Comparison of ENCODE assay signal across 14 cellular contexts in the genomic region with DNA sequence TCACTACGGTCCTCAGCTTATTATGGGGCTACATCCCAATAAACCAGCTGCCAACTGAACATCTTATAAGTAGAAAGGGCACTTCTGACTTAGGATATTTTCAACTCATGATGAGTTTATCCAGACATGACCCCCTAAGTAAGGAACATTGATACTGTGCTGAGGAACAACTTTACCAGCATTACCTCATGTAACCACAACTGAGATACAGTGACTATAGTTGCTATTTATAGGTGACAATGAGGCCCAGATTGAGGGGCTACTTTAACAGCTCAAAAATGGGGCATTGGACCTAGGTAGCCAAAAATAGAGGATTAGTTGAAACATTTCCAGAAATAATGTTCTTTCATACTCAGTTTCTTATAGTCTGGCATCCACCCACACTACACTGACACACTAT. TPM values are rescaled to one million over a fixed set of nuclear protein-coding genes. Genes with fewer than 3 reads are reported as not detected.
DNase-seq lines count a peak whose midpoint lies in the region; ATAC-seq and TF ChIP-seq lines count a peak whose summit lies in the region.
"Had no signal": no experiment of that assay in that cellular context is flagged by ENCODE, and none has a peak within 500 bp of the region (broad histone marks: within the 10 kb centered on the region; RNA-seq: fewer than 3 reads in every experiment).

No MANE protein-coding gene starts in this region.

- H3K27me3 ChIP-seq in psoas muscle (ENCODE audit: insufficient read depth in 3 of 3, low read length in 2 of 3) = no peaks in the 10 kb centered on the region

- WGBS in psoas muscle, 3 donors = 35 to 59% (median 36%) methylated on average over 1 of the region's 1 CpG

- H3K27ac ChIP-seq in psoas muscle = peak overlapping the region; percentile 63

- peaks cover 4 to 44% of the 10 kb centered on the region in 2 donors for H3K36me3 ChIP-seq in psoas muscle (ENCODE audit: insufficient read depth in 1 of 2, low read depth in 1 of 2)

- H3K36me3 Mint-ChIP-seq in activated T-cell treated with anti-CD3 and anti-CD28 coated beads, Interleukin-2, amount 50 U/mL, for 24 hours (ENCODE audit: low read depth) = peaks cover 53% of the 10 kb centered on the region
- H3K36me3 Mint-ChIP-seq in activated naive CD8-positive, alpha-beta T cell treated with anti-CD3 and anti-CD28 coated beads for 36 hours = peaks cover 18% of the 10 kb centered on the region

- TF ChIP-seq CTCF in psoas muscle (IDR thresholded peaks at IDR 0.05) = no peak

- no peaks in the 10 kb centered on the region for H3K9me3 ChIP-seq in psoas muscle
- H3K9me3 ChIP-seq: mucosa of descending colon had no signal

- no peaks in the 10 kb centered on the region for H3K27me3 Mint-ChIP-seq in activated T-cell treated with anti-CD3 and anti-CD28 coated beads, Interleukin-2, amount 50 U/mL, for 24 hours
- no peaks in the 10 kb centered on the region for H3K27me3 Mint-ChIP-seq in activated naive CD8-positive, alpha-beta T cell treated with anti-CD3 and anti-CD28 coated beads for 36 hours
- H3K27me3 Mint-ChIP-seq: activated naive CD8-positive, alpha-beta T cell treated with anti-CD3 and anti-CD28 coated beads, Interleukin-2, amount 10 ng/mL, durations not matched to agents 7 days and 5 days; stimulated activated naive CD8-positive, alpha-beta T cell treated with anti-CD3 and anti-CD28 coated beads, Interleukin-15, Interleukin-2, amounts not matched to agents 100 ng/mL and 50 ng/mL, for 24 hours had no signal

- intact Hi-C loops in psoas muscle (cut with DNase I) = no loop called here

- H3K27ac Mint-ChIP-seq in activated T-cell treated with anti-CD3 and anti-CD28 coated beads, Interleukin-2, amount 50 U/mL, for 24 hours = peak overlapping the region; percentile 41
- peak overlapping the region; percentile 6 for H3K27ac Mint-ChIP-seq in activated naive CD8-positive, alpha-beta T cell treated with anti-CD3 and anti-CD28 coated beads for 36 hours
- H3K27ac Mint-ChIP-seq: activated naive CD8-positive, alpha-beta T cell treated with anti-CD3 and anti-CD28 coated beads, Interleukin-2, amount 10 ng/mL, durations not matched to agents 7 days and 5 days had no signal

- H3K4me3 ChIP-seq in psoas muscle = no peak overlapping the region
- H3K4me3 ChIP-seq: mucosa of descending colon had no signal

- DNase-seq in activated T-cell treated with anti-CD3 and anti-CD28 coated beads, Interleukin-2, amount 50 U/mL, for 24 hours = no peak
- DNase-seq in activated T-cell treated with anti-CD3 and anti-CD28 coated beads, Interleukin-2, amount 50 U/mL, for 1 hour = no peak
- no peak for DNase-seq in activated naive CD8-positive, alpha-beta T cell treated with anti-CD3 and anti-CD28 coated beads for 36 hours
- DNase-seq in psoas muscle (no peak), mucosa of gallbladder (ENCODE audit: low spot score) (no peak)
- DNase-seq: activated naive CD8-positive, alpha-beta T cell treated with anti-CD3 and anti-CD28 coated beads, Interleukin-2, amount 10 ng/mL, durations not matched to agents 7 days and 5 days; mucosa of descending colon; NCI-H2107; stimulated activated CD4-positive, alpha-beta T cell treated with anti-CD3 and anti-CD28 coated beads, Interleukin-4, amount 100 ng/mL, for 1 hour had no signal

- ATAC-seq in HG03575 (IDR thresholded peaks at IDR 0.05; ENCODE audit: extremely low read depth, insufficient number of reproducible peaks, low FRiP score, unreplicated experiment) (peak; percentile 47), psoas muscle (peak; percentile 87 to 88 (median 88)), GM19035 (IDR thresholded peaks at IDR 0.05; ENCODE audit: unreplicated experiment) (no peak), HG02981 (IDR thresholded peaks at IDR 0.05; ENCODE audit: unreplicated experiment) (no peak)
- ATAC-seq: mucosa of descending colon had no signal

- peaks cover 13% of the 10 kb centered on the region for H3K4me1 ChIP-seq in psoas muscle

- no peaks in the 10 kb centered on the region for H3K9me3 Mint-ChIP-seq in activated T-cell treated with anti-CD3 and anti-CD28 coated beads, Interleukin-2, amount 50 U/mL, for 24 hours
- H3K9me3 Mint-ChIP-seq in activated naive CD8-positive, alpha-beta T cell treated with anti-CD3 and anti-CD28 coated beads for 36 hours = no peaks in the 10 kb centered on the region
- H3K9me3 Mint-ChIP-seq: activated naive CD8-positive, alpha-beta T cell treated with anti-CD3 and anti-CD28 coated beads, Interleukin-2, amount 10 ng/mL, durations not matched to agents 7 days and 5 days; stimulated activated naive CD8-positive, alpha-beta T cell treated with anti-CD3 and anti-CD28 coated beads, Interleukin-15, Interleukin-2, amounts not matched to agents 100 ng/mL and 50 ng/mL, for 24 hours; T-helper 1 cell treated with Interleukin-12 subunit alpha and Interleukin-12 subunit beta and Interleukin-4 antibody, amounts not matched to agents 30 μg/mL and 1 μg/mL, for 36 hours had no signal

- peaks cover 29% of the 10 kb centered on the region for H3K4me1 Mint-ChIP-seq in activated T-cell treated with anti-CD3 and anti-CD28 coated beads, Interleukin-2, amount 50 U/mL, for 24 hours (ENCODE audit: low read depth)
- H3K4me1 Mint-ChIP-seq in activated naive CD8-positive, alpha-beta T cell treated with anti-CD3 and anti-CD28 coated beads for 36 hours = peaks cover 12% of the 10 kb centered on the region
- H3K4me1 Mint-ChIP-seq: activated naive CD8-positive, alpha-beta T cell treated with anti-CD3 and anti-CD28 coated beads, Interleukin-2, amount 10 ng/mL, durations not matched to agents 7 days and 5 days had no signal

- H3K4me3 Mint-ChIP-seq in activated T-cell treated with anti-CD3 and anti-CD28 coated beads, Interleukin-2, amount 50 U/mL, for 24 hours = no peak overlapping the region
- no peak overlapping the region for H3K4me3 Mint-ChIP-seq in activated naive CD8-positive, alpha-beta T cell treated with anti-CD3 and anti-CD28 coated beads for 36 hours
- H3K4me3 Mint-ChIP-seq: activated naive CD8-positive, alpha-beta T cell treated with anti-CD3 and anti-CD28 coated beads, Interleukin-2, amount 10 ng/mL, durations not matched to agents 7 days and 5 days; stimulated activated naive CD8-positive, alpha-beta T cell treated with anti-CD3 and anti-CD28 coated beads, Interleukin-15, Interleukin-2, amounts not matched to agents 100 ng/mL and 50 ng/mL, for 24 hours; T-helper 1 cell treated with Interleukin-12 subunit alpha and Interleukin-12 subunit beta and Interleukin-4 antibody, amounts not matched to agents 30 μg/mL and 1 μg/mL, for 36 hours had no signal

RNA-seq across cellular contexts. Expression of a gene that starts 9.6 kb away (rescaled TPM):
- 100 to 1,000 TPM; 298 to 317 TPM for total RNA-seq in activated naive CD8-positive, alpha-beta T cell treated with anti-CD3 and anti-CD28 coated beads for 36 hours
- 100 to 1,000 TPM; 232 to 297 (median 287) TPM for total RNA-seq in psoas muscle
- 10 to 100 TPM; 80.5 to 92.5 (median 90.5) TPM for polyA plus RNA-seq in psoas muscle
- total RNA-seq in mucosa of gallbladder = 198 TPM

RNA-seq across cellular contexts. Expression of a gene that starts 26.8 kb away (rescaled TPM):
- 10 to 100 TPM; 51.8 to 54.2 TPM for total RNA-seq in activated naive CD8-positive, alpha-beta T cell treated with anti-CD3 and anti-CD28 coated beads for 36 hours
- total RNA-seq in psoas muscle = 1 to 10 TPM in 1 of 4 donors, under 1 TPM in 3; 0.14 to 1.5 (median 0.32) TPM
- polyA plus RNA-seq in psoas muscle = under 1 TPM; 0.11 to 0.25 (median 0.21) TPM
- total RNA-seq in mucosa of gallbladder = 1.2 TPM

RNA-seq across cellular contexts. Expression of a gene that starts 26.9 kb away (rescaled TPM):
- total RNA-seq in activated naive CD8-positive, alpha-beta T cell treated with anti-CD3 and anti-CD28 coated beads for 36 hours = 10 to 100 TPM; 26.1 to 26.8 TPM
- total RNA-seq in psoas muscle = 10 to 100 TPM; 17.6 to 30.7 (median 23.8) TPM
- polyA plus RNA-seq in psoas muscle = 10 to 100 TPM; 20.7 to 29.0 (median 23.2) TPM
- 19.4 TPM for total RNA-seq in mucosa of gallbladder

Comparison
In these comparisons a context has a peak if more than half of its experiments do, and no peak if none do; other contexts are left out.
1. ATAC-seq: peak in HG03575 (single experiment) and psoas muscle (4 of 4); none in GM19035 (single experiment) and HG02981 (single experiment).
2. RNA of a gene that starts 26.8 kb away (total RNA-seq): 51.8 to 54.2 TPM in activated naive CD8-positive, alpha-beta T cell treated with anti-CD3 and anti-CD28 coated beads for 36 hours; 1.2 TPM in mucosa of gallbladder (single experiment) and 0.14 to 1.5 TPM in psoas muscle; every median in the first group is over 10 times any median in the second.